ENCODE assay signal across 19 cellular contexts in the genomic region with DNA sequence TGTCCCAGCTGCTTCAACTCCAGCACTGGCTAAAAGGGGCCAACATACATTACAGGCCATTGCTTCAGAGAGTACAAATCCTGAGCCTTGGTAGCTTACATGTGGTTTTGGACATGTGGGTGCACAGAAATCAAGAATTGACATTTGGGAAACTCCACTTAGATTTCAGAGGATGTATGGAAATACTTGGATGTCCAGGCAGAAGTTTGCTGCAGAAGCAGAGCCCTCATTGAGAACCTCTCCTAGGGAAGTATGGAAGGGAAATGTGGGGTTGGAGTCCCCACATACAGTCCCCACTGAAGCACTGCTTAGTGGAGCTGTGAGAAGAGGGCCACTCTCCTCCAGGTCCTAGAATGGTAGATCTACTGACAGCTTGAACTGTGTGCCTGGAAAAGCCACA.
DNase-seq lines count a peak whose midpoint lies in the region; ATAC-seq and TF ChIP-seq lines count a peak whose summit lies in the region.
"Had no signal": no experiment of that assay in that cellular context is flagged by ENCODE, and none has a peak within 500 bp of the region (broad histone marks: within the 10 kb centered on the region; RNA-seq: fewer than 3 reads in every experiment).

No MANE protein-coding gene starts in this region.

- peaks cover 5% of the 10 kb centered on the region for H3K9me3 ChIP-seq in mammary epithelial cell (replicated peaks; ENCODE audit: insufficient read depth, low read length)
- H3K9me3 ChIP-seq in adipocyte (ENCODE audit: control insufficient read depth, low read length) = peaks cover 4% of the 10 kb centered on the region
- H3K9me3 ChIP-seq in esophagus squamous epithelium = no peaks in the 10 kb centered on the region
- H3K9me3 ChIP-seq: Caco-2 had no signal

- H3K36me3 ChIP-seq in mammary epithelial cell (ENCODE audit: insufficient read depth, low read length) = no peaks in the 10 kb centered on the region
- no peaks in the 10 kb centered on the region for H3K36me3 ChIP-seq in adipocyte (ENCODE audit: control insufficient read depth, insufficient read depth, low read length, severe bottlenecking)
- no peaks in the 10 kb centered on the region for H3K36me3 ChIP-seq in esophagus squamous epithelium
- H3K36me3 ChIP-seq: BLaER1 treated with 17β-estradiol and CSF1 and Interleukin-3, amounts not matched to agents 10 nM and 100 nM had no signal

- H3K4me3 ChIP-seq in mammary epithelial cell (replicated peaks in 1 of 3; ENCODE audit: insufficient read depth in 1 of 3, low read depth in 2 of 3, low read length in 3 of 3) = no peak overlapping the region
- H3K4me3 ChIP-seq in adipocyte (ENCODE audit: low read length) = peak overlapping the region; percentile 1
- no peak overlapping the region for H3K4me3 ChIP-seq in esophagus squamous epithelium
- H3K4me3 ChIP-seq: A549; BLaER1 treated with 17β-estradiol and CSF1 and Interleukin-3, amounts not matched to agents 10 nM and 100 nM had no signal

- no peaks in the 10 kb centered on the region for H3K27me3 Mint-ChIP-seq in MCF 10A (ENCODE audit: insufficient read depth, unreplicated experiment)
- H3K27me3 Mint-ChIP-seq: B cell; CD4-positive, alpha-beta T cell had no signal

- H3K27me3 ChIP-seq in mammary epithelial cell (ENCODE audit: insufficient read depth, low read length) (no peaks in the 10 kb centered on the region), adipocyte (replicated peaks; ENCODE audit: control insufficient read depth, insufficient read depth, low read length) (no peaks in the 10 kb centered on the region), esophagus squamous epithelium (no peaks in the 10 kb centered on the region)
- H3K27me3 ChIP-seq: BLaER1 treated with 17β-estradiol and CSF1 and Interleukin-3, amounts not matched to agents 10 nM and 100 nM had no signal

- in situ Hi-C loops in mammary epithelial cell (cut with MboI; ENCODE audit: low sequenced_read_pairs in 2 of 2) = loop anchor here in 1 of 2 donors (25.0 kb wide), 1 partner anchor 837 kb away; no protein-coding TSS in a partner anchor

- peak; percentile 18 for DNase-seq in DMS 273 (lab: John Stamatoyannopoulos, UW; ENCODE audit: unreplicated experiment)
- no peak for DNase-seq in DMS 273 treated with DMSO at 0.1 percent for 48 hours (lab: John Stamatoyannopoulos, UW)
- DNase-seq in MCF 10A (ENCODE audit: unreplicated experiment) = no peak
- DNase-seq in mammary epithelial cell = no peak
- no peak for DNase-seq in adipocyte (ENCODE audit: low read depth)
- DNase-seq in esophagus squamous epithelium (lab: John Stamatoyannopoulos, UW) = no peak
- DNase-seq in sciatic nerve (ENCODE audit: low spot score) = no peak
- DNase-seq: AML-193; Caco-2; Calu3; CD4-positive, alpha-beta T cell; CD8-positive, alpha-beta T cell; DMS79 treated with DMSO at 0.1 percent for 48 hours; GF-D8 had no signal

- dilution Hi-C loops in mammary epithelial cell (cut with HindIII; ENCODE audit: low sequenced_read_pairs) = no loop called here

- intact Hi-C loops in MCF 10A (cut with micrococcal nuclease) = no loop called here
- intact Hi-C loops in mammary epithelial cell (cut with micrococcal nuclease) = no loop called here
- intact Hi-C loops in esophagus squamous epithelium (cut with DNase I) = no loop called here
- intact Hi-C loops in sciatic nerve (cut with DNase I) = no loop called here

- no TSS peak for BruUV-seq in MCF 10A (replicated peaks; lab: Mats Ljungman, UMichigan)
- no TSS peak for BruUV-seq in mammary epithelial cell (replicated peaks; lab: Mats Ljungman, UMichigan)

- TF ChIP-seq CTCF in MCF 10A (IDR thresholded peaks at IDR 0.05; ENCODE audit: unreplicated experiment) = no peak
- TF ChIP-seq CTCF in mammary epithelial cell (conservative IDR thresholded peaks at IDR 0.05 in 1 of 2, IDR thresholded peaks at IDR 0.05 in 1 of 2; ENCODE audit: extremely low read depth in 1 of 2, insufficient read depth in 1 of 2, low read depth in 1 of 2, low read length in 2 of 2) = no peak
- TF ChIP-seq CTCF in esophagus squamous epithelium (IDR thresholded peaks at IDR 0.05) = no peak

- peaks cover 7% of the 10 kb centered on the region for H3K9me3 Mint-ChIP-seq in MCF 10A (ENCODE audit: unreplicated experiment)

- no peak overlapping the region for H2AFZ ChIP-seq in mammary epithelial cell (ENCODE audit: low read depth, low read length)

- peaks cover 4% of the 10 kb centered on the region for H3K36me3 Mint-ChIP-seq in MCF 10A (ENCODE audit: insufficient read depth, unreplicated experiment)
- H3K36me3 Mint-ChIP-seq: CD8-positive, alpha-beta T cell had no signal

- no peaks in the 10 kb centered on the region for H4K20me1 ChIP-seq in mammary epithelial cell (ENCODE audit: insufficient read depth, low read length)
- H4K20me1 ChIP-seq: BLaER1 treated with 17β-estradiol and CSF1 and Interleukin-3, amounts not matched to agents 10 nM and 100 nM had no signal

- CTCF ChIA-PET in MCF 10A (lab: Yijun Ruan, JAX) = interaction anchor here (0.6 kb wide), 2 partner anchors 99 to 1347 kb away, joined by 3 to 4 read pairs; no protein-coding TSS in a partner anchor
- CTCF ChIA-PET in mammary epithelial cell (lab: Charles Lee; ENCODE audit: low non-redundant PET) = no interaction called here

- peaks cover 32% of the 10 kb centered on the region for H3K4me1 Mint-ChIP-seq in MCF 10A (ENCODE audit: insufficient read depth, unreplicated experiment)
- H3K4me1 Mint-ChIP-seq: B cell had no signal

- no peak for TF ChIP-seq POLR2A in esophagus squamous epithelium (IDR thresholded peaks at IDR 0.05)

- H3K27ac ChIP-seq in mammary epithelial cell (ENCODE audit: insufficient read depth, low read depth, low read length) = no peak overlapping the region
- no peak overlapping the region for H3K27ac ChIP-seq in esophagus squamous epithelium
- H3K27ac ChIP-seq: 22Rv1; A549; BLaER1 treated with 17β-estradiol and CSF1 and Interleukin-3, amounts not matched to agents 10 nM and 100 nM; C4-2B had no signal

- H3K4me1 ChIP-seq in mammary epithelial cell (ENCODE audit: insufficient read depth, low read length) (peaks cover 16% of the 10 kb centered on the region), adipocyte (ENCODE audit: control insufficient read depth, insufficient read depth, low read length) (peaks cover 56% of the 10 kb centered on the region), esophagus squamous epithelium (peaks cover 0 to 15% (median 3%) of the 10 kb centered on the region in 3 donors)
- H3K4me1 ChIP-seq: A549; BLaER1 treated with 17β-estradiol and CSF1 and Interleukin-3, amounts not matched to agents 10 nM and 100 nM; Caco-2 had no signal

- H3K4me2 ChIP-seq in mammary epithelial cell (ENCODE audit: insufficient read depth, low read depth, low read length) = no peak overlapping the region
- H3K4me2 ChIP-seq: A549; BLaER1 treated with 17β-estradiol and CSF1 and Interleukin-3, amounts not matched to agents 10 nM and 100 nM had no signal

- H3K9ac ChIP-seq in mammary epithelial cell (ENCODE audit: insufficient read depth, low read length) = no peak overlapping the region
- H3K9ac ChIP-seq in adipocyte (ENCODE audit: low read length) = no peak overlapping the region
- H3K9ac ChIP-seq: BLaER1 treated with 17β-estradiol and CSF1 and Interleukin-3, amounts not matched to agents 10 nM and 100 nM had no signal

- POLR2A ChIA-PET in MCF 10A (lab: Yijun Ruan, JAX) = no interaction called here

- no peaks in the 10 kb centered on the region for H3K79me2 ChIP-seq in mammary epithelial cell (ENCODE audit: insufficient read depth, low read length)

- H3K4me3 Mint-ChIP-seq in MCF 10A (ENCODE audit: unreplicated experiment) = no peak overlapping the region
- H3K4me3 Mint-ChIP-seq: B cell; CD4-positive, alpha-beta T cell; CD8-positive, alpha-beta T cell had no signal

- peak overlapping the region; percentile 9 for H3K27ac Mint-ChIP-seq in MCF 10A (ENCODE audit: low read depth, unreplicated experiment)
- H3K27ac Mint-ChIP-seq: B cell; CD4-positive, alpha-beta T cell; CD8-positive, alpha-beta T cell had no signal

- ATAC-seq in sciatic nerve = no peak
- ATAC-seq: A549; CD8-positive, alpha-beta T cell had no signal
